ENCODE assay signal across 12 cellular contexts in the genomic region with DNA sequence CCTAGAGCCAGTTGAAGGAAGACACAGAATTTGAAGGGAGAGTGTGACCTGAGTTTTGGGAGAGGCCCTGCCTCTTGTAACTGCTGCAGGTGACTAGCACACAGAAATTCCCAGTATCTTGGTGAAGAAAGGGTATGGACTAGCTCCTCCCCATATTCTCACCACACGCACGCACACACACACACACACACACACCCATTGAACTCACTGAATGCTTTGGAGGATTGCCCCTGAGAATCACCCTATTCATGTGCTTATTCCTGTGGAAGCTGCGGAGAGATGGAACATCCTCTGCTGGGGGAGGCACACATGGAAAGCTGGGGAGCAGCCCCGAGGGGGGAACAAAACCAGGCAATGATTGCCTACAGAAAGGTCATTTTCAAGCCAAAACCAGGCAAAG. TPM values are rescaled to one million over a fixed set of nuclear protein-coding genes. Genes with fewer than 3 reads are reported as not detected.
DNase-seq lines count a peak whose midpoint lies in the region; TF ChIP-seq lines count a peak whose summit lies in the region.
"Had no signal": no experiment of that assay in that cellular context is flagged by ENCODE, and none has a peak within 500 bp of the region (broad histone marks: within the 10 kb centered on the region; RNA-seq: fewer than 3 reads in every experiment).

No MANE protein-coding gene starts in this region.

- no peaks in the 10 kb centered on the region for H3K27me3 ChIP-seq in HAP-1 (ENCODE audit: low read depth)
- H3K27me3 ChIP-seq in endodermal cell (ENCODE audit: control insufficient read depth, insufficient read depth, low read length, poor library complexity, severe bottlenecking) = no peaks in the 10 kb centered on the region
- no peaks in the 10 kb centered on the region for H3K27me3 ChIP-seq in neuronal stem cell (ENCODE audit: control insufficient read depth in 3 of 3, insufficient read depth in 3 of 3, low read depth in 1 of 3, low read length in 3 of 3)
- H3K27me3 ChIP-seq in tibial artery = no peaks in the 10 kb centered on the region

- H3K36me3 ChIP-seq in HAP-1 (replicated peaks) (no peaks in the 10 kb centered on the region), endodermal cell (ENCODE audit: control insufficient read depth, insufficient read depth, low read length) (no peaks in the 10 kb centered on the region), neuronal stem cell (replicated peaks in 1 of 2; ENCODE audit: control insufficient read depth in 2 of 2, insufficient read depth in 2 of 2, low read length in 2 of 2) (no peaks in the 10 kb centered on the region), tibial artery (no peaks in the 10 kb centered on the region)

- no peak overlapping the region for H3K4ac ChIP-seq in neuronal stem cell (ENCODE audit: low read length)

- no peak overlapping the region for H3K23ac ChIP-seq in neuronal stem cell (ENCODE audit: low read depth, low read length, poor library complexity)

- H4K91ac ChIP-seq in neuronal stem cell (ENCODE audit: low read depth, low read length, poor library complexity) = no peak overlapping the region

- no peak overlapping the region for H4K8ac ChIP-seq in neuronal stem cell (ENCODE audit: low read depth, low read length)

- H3K4me3 ChIP-seq in HAP-1 (no peak overlapping the region), endodermal cell (ENCODE audit: low read length) (no peak overlapping the region), neuronal stem cell (ENCODE audit: low read length in 2 of 2) (no peak overlapping the region), tibial artery (no peak overlapping the region)
- H3K4me3 ChIP-seq: A549, GM23248 had no signal

- H3K36me3 Mint-ChIP-seq in endodermal cell (ENCODE audit: low read depth) = no peaks in the 10 kb centered on the region

- peaks cover 4% of the 10 kb centered on the region for H3K4me1 Mint-ChIP-seq in endodermal cell

- no peak overlapping the region for H2BK5ac ChIP-seq in neuronal stem cell (ENCODE audit: low read length)

- no peaks in the 10 kb centered on the region for H3K9me3 ChIP-seq in HAP-1
- no peaks in the 10 kb centered on the region for H3K9me3 ChIP-seq in endodermal cell (ENCODE audit: control insufficient read depth, low read length)
- peaks cover 0 to 2% of the 10 kb centered on the region in 2 donors for H3K9me3 ChIP-seq in neuronal stem cell (replicated peaks in 1 of 2; ENCODE audit: control insufficient read depth in 2 of 2, insufficient read depth in 1 of 2, low read depth in 1 of 2, low read length in 2 of 2)
- no peaks in the 10 kb centered on the region for H3K9me3 ChIP-seq in tibial artery
- H3K9me3 ChIP-seq: A549, Caco-2 had no signal

- H3K18ac ChIP-seq in neuronal stem cell (ENCODE audit: low read length) = no peak overlapping the region

- no peak overlapping the region for H2BK15ac ChIP-seq in neuronal stem cell (ENCODE audit: low read length)

- H3K9ac ChIP-seq in endodermal cell (ENCODE audit: extremely low read depth, low read length, poor library complexity, severe bottlenecking) = no peak overlapping the region
- H3K9ac ChIP-seq in neuronal stem cell (ENCODE audit: low read depth, low read length, poor library complexity) = no peak overlapping the region
- H3K9ac ChIP-seq: GM23248 had no signal

- no peak overlapping the region for H3K27ac Mint-ChIP-seq in endodermal cell
- H3K27ac Mint-ChIP-seq: CD4-positive, alpha-beta T cell had no signal

- H2AK5ac ChIP-seq in neuronal stem cell (ENCODE audit: low read depth, low read length) = no peak overlapping the region

- intact Hi-C loops in tibial artery (cut with DNase I; ENCODE audit: low total_unique reads) = no loop called here

- peak; percentile 50 to 57 for DNase-seq in HAP-1 (ENCODE audit: low spot score in 2 of 2)
- peak; percentile 62 for DNase-seq in endodermal cell
- no peak for DNase-seq in neuronal stem cell (ENCODE audit: low spot score)
- no peak for DNase-seq in activated CD4-positive, alpha-beta T cell treated with anti-CD3 and anti-CD28 coated beads for 48 hours
- no peak for DNase-seq in tibial artery
- DNase-seq in A172 (ENCODE audit: low spot score) = no peak
- DNase-seq: AML-193; Caco-2; CD4-positive, alpha-beta T cell; GM23248 had no signal

- in situ Hi-C loops in HAP-1 (cut with MboI; ENCODE audit: low sequenced_read_pairs) = no loop called here

- peaks cover 24% of the 10 kb centered on the region for H3K4me1 ChIP-seq in HAP-1
- no peaks in the 10 kb centered on the region for H3K4me1 ChIP-seq in endodermal cell (ENCODE audit: control insufficient read depth, insufficient read depth, low read length)
- no peaks in the 10 kb centered on the region for H3K4me1 ChIP-seq in neuronal stem cell (ENCODE audit: control insufficient read depth in 2 of 2, insufficient read depth in 1 of 2, low read depth in 1 of 2, low read length in 2 of 2)
- no peaks in the 10 kb centered on the region for H3K4me1 ChIP-seq in tibial artery
- H3K4me1 ChIP-seq: A549, Caco-2 had no signal

- H2AFZ ChIP-seq in neuronal stem cell (ENCODE audit: low read length) = peak overlapping the region; percentile 51
- H2AFZ ChIP-seq: GM23248 had no signal

- TF ChIP-seq CTCF in endodermal cell (conservative IDR thresholded peaks at IDR 0.05) (no peak), tibial artery (IDR thresholded peaks at IDR 0.05) (no peak)

- H3K79me1 ChIP-seq in neuronal stem cell (ENCODE audit: low read depth, low read length) = no peaks in the 10 kb centered on the region

- H3K4me2 ChIP-seq in neuronal stem cell (ENCODE audit: insufficient read depth, low read length, poor library complexity, severe bottlenecking) = no peak overlapping the region
- H3K4me2 ChIP-seq: A549 had no signal

- no peak overlapping the region for H3K4me3 Mint-ChIP-seq in endodermal cell
- H3K4me3 Mint-ChIP-seq: CD4-positive, alpha-beta T cell had no signal

- no peak overlapping the region for H3K14ac ChIP-seq in neuronal stem cell (ENCODE audit: low read length)

- H3K27ac ChIP-seq in endodermal cell (ENCODE audit: low read depth, low read length) = no peak overlapping the region
- no peak overlapping the region for H3K27ac ChIP-seq in neuronal stem cell (replicated peaks; ENCODE audit: low read length)
- no peak overlapping the region for H3K27ac ChIP-seq in tibial artery
- H3K27ac ChIP-seq: A549, C4-2B, GM23248 had no signal

- H3K9me3 Mint-ChIP-seq in endodermal cell = peaks cover 4% of the 10 kb centered on the region
- H3K9me3 Mint-ChIP-seq: CD4-positive, alpha-beta T cell had no signal

- H2BK12ac ChIP-seq in neuronal stem cell (ENCODE audit: low read length) = no peak overlapping the region

- no peak overlapping the region for H2BK120ac ChIP-seq in neuronal stem cell (ENCODE audit: low read depth, low read length)

- H3K27me3 Mint-ChIP-seq in endodermal cell (ENCODE audit: insufficient read depth) = no peaks in the 10 kb centered on the region

- WGBS in endodermal cell (ENCODE audit: insufficient coverage in 1 of 2, insufficient read length in 1 of 2), 2 experiments = 84% methylated on average over 4 of the region's 4 CpGs; no CpG with 5 or more reads in 1 of the 2 experiments
- WGBS in neuronal stem cell (ENCODE audit: extremely low coverage in 2 of 2, insufficient read length in 2 of 2, insufficient replicate concordance in 1 of 2), 2 donors = no CpG with 5 or more reads among the region's 4 CpGs

RNA-seq across cellular contexts. Expression of a gene that starts 6.2 kb away (rescaled TPM):
- total RNA-seq in endodermal cell = 10 to 100 TPM; 30.1 to 34.8 TPM
- 30.5 TPM for polyA plus RNA-seq in endodermal cell (2013, experiment 1 of 2)
- polyA plus RNA-seq in endodermal cell (2013, experiment 2 of 2) = 30.9 TPM
- polyA plus RNA-seq in neuronal stem cell (2013, experiment 1 of 2) = 24.5 TPM
- 24.3 TPM for polyA plus RNA-seq in neuronal stem cell (2013, experiment 2 of 2)
- 21.9 and 26.9 TPM in 2 replicates for total RNA-seq in A172 (2014; rRNA removed; shearing (Covaris generic))

Comparison
In these comparisons a context has a peak if more than half of its experiments do, and no peak if none do; other contexts are left out.
1. DNase-seq: peak in HAP-1 (2 of 2) and endodermal cell (single experiment); none in neuronal stem cell (single experiment), activated CD4-positive, alpha-beta T cell treated with anti-CD3 and anti-CD28 coated beads for 48 hours (single experiment), tibial artery (0 of 2) and A172 (single experiment).